Comparison of ENCODE assay signal across 1 cellular context in the genomic region with DNA sequence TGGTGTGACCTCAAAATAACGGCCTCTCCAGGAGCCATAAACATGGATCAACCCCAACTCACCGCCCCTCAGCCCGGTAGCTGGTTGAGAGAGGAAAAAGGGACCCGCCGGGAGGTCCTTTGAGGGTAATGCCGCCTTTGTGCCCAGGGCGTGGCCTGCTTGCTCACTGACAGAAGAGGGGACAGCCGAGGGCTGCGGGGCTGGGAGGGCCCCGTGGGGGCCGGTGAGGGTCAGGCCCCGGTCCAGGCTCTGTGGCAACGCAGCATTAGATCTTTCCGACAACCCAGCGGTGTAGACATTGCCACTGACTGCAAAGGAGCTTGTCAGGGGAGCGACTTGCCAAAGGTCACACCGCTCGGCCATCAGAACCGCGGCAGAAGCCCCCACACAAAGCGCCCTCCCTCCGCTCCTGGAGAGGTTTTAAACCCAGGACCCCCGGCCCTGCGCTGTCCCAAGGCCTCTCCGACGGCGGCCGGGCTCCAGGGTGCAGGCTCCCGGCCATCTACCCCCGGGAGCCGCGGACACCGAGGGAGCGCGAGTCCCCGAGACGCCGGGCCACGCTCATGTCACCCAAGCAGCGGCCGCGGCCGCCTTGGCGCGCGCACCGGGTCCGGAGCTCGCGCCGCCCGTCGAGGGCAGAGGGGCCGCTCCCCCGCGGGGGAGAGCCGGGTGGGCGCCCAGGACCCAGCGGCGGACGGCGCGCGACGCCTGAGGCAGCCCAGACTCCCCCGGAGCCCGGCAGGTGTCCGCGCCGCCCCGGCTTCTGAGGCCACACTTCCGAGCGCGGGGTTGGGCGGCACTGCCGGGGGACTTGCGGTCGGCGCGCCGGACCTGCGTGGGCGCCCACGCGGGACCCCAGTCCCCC.
TF ChIP-seq lines count a peak whose summit lies in the region.

No MANE protein-coding gene starts in this region.

TF ChIP-seq in HepG2, 621 proteins besides CTCF, POLR2A, EP300 and RAD21 (continued from another document and continues in another):
- no peak for TF ChIP-seq ZNF564 (CRISPR knock-in tag; IDR thresholded peaks at IDR 0.05)
- TF ChIP-seq ZFY (CRISPR knock-in tag; IDR thresholded peaks at IDR 0.05): peak; percentile 54
- peak; percentile 54; the same call in 1 of the 2 replicates for TF ChIP-seq SOX13 (IDR thresholded peaks at IDR 0.05)
- TF ChIP-seq SOX13 (CRISPR knock-in tag; conservative IDR thresholded peaks at IDR 0.05 in 1 of 2, IDR thresholded peaks at IDR 0.05 in 1 of 2): peak in 1 of 2 experiments; percentile 51; a peak in 2 of 4 replicates
- TF ChIP-seq ZFX (CRISPR knock-in tag; IDR thresholded peaks at IDR 0.05; ENCODE audit: low read depth): peak; percentile 61; the same call in 1 of the 2 replicates
- peak; percentile 59; the same call in 1 of the 2 replicates for TF ChIP-seq HNF4G (IDR thresholded peaks at IDR 0.05; ENCODE audit: borderline replicate concordance, low read depth, low read length)
- no peak for TF ChIP-seq HNF4G (CRISPR knock-in tag; IDR thresholded peaks at IDR 0.05; ENCODE audit: borderline replicate concordance, low read depth)
- TF ChIP-seq, protein P1, sequence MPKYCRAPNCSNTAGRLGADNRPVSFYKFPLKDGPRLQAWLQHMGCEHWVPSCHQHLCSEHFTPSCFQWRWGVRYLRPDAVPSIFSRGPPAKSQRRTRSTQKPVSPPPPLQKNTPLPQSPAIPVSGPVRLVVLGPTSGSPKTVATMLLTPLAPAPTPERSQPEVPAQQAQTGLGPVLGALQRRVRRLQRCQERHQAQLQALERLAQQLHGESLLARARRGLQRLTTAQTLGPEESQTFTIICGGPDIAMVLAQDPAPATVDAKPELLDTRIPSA (CRISPR knock-in tag; IDR thresholded peaks at IDR 0.05; ENCODE audit: borderline replicate concordance): no peak
- TF ChIP-seq, protein P2, sequence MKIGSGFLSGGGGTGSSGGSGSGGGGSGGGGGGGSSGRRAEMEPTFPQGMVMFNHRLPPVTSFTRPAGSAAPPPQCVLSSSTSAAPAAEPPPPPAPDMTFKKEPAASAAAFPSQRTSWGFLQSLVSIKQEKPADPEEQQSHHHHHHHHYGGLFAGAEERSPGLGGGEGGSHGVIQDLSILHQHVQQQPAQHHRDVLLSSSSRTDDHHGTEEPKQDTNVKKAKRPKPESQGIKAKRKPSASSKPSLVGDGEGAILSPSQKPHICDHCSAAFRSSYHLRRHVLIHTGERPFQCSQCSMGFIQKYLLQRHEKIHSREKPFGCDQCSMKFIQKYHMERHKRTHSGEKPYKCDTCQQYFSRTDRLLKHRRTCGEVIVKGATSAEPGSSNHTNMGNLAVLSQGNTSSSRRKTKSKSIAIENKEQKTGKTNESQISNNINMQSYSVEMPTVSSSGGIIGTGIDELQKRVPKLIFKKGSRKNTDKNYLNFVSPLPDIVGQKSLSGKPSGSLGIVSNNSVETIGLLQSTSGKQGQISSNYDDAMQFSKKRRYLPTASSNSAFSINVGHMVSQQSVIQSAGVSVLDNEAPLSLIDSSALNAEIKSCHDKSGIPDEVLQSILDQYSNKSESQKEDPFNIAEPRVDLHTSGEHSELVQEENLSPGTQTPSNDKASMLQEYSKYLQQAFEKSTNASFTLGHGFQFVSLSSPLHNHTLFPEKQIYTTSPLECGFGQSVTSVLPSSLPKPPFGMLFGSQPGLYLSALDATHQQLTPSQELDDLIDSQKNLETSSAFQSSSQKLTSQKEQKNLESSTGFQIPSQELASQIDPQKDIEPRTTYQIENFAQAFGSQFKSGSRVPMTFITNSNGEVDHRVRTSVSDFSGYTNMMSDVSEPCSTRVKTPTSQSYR (CRISPR knock-in tag; IDR thresholded peaks at IDR 0.05; ENCODE audit: borderline replicate concordance): peak; percentile 40; the same call in 1 of the 2 replicates
- TF ChIP-seq KMT2B (CRISPR knock-in tag; IDR thresholded peaks at IDR 0.05): no peak
- no peak for TF ChIP-seq PRDM15 (CRISPR knock-in tag; IDR thresholded peaks at IDR 0.05)
- TF ChIP-seq ZNF772 (CRISPR knock-in tag; IDR thresholded peaks at IDR 0.05): no peak
- no peak for TF ChIP-seq ZNF468 (CRISPR knock-in tag; IDR thresholded peaks at IDR 0.05)
- no peak for TF ChIP-seq ZNF577 (CRISPR knock-in tag; IDR thresholded peaks at IDR 0.05; ENCODE audit: borderline replicate concordance, low read depth)
- TF ChIP-seq ZBED4 (CRISPR knock-in tag; IDR thresholded peaks at IDR 0.05; ENCODE audit: borderline replicate concordance): no peak
- TF ChIP-seq ZMAT3 (CRISPR knock-in tag; conservative IDR thresholded peaks at IDR 0.05): no peak
- TF ChIP-seq ZBTB7B (CRISPR knock-in tag; IDR thresholded peaks at IDR 0.05): peak; percentile 80
- no peak for TF ChIP-seq ZNF589 (CRISPR knock-in tag; conservative IDR thresholded peaks at IDR 0.05)
- TF ChIP-seq ZNF430 (CRISPR knock-in tag; IDR thresholded peaks at IDR 0.05): peak; percentile 67; the same call in 1 of the 2 replicates
- TF ChIP-seq MYC (CRISPR knock-in tag; IDR thresholded peaks at IDR 0.05; ENCODE audit: borderline replicate concordance): peak; percentile 48; the same call in 1 of the 2 replicates
- TF ChIP-seq SIX1 (CRISPR knock-in tag; IDR thresholded peaks at IDR 0.05; ENCODE audit: borderline replicate concordance): no peak
- TF ChIP-seq, protein P3, sequence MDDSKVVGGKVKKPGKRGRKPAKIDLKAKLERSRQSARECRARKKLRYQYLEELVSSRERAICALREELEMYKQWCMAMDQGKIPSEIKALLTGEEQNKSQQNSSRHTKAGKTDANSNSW (CRISPR knock-in tag; IDR thresholded peaks at IDR 0.05; ENCODE audit: borderline replicate concordance): no peak
- TF ChIP-seq SSRP1 (CRISPR knock-in tag; IDR thresholded peaks at IDR 0.05): no peak
- no peak for TF ChIP-seq ZNF382 (CRISPR knock-in tag; IDR thresholded peaks at IDR 0.05; ENCODE audit: borderline replicate concordance)
- TF ChIP-seq ZNF230 (CRISPR knock-in tag; IDR thresholded peaks at IDR 0.05): no peak
- no peak for TF ChIP-seq REST (IDR thresholded peaks at IDR 0.05; ENCODE audit: borderline replicate concordance in 1 of 2, low read depth in 1 of 2, low read length in 2 of 2)
- no peak for TF ChIP-seq ZSCAN22 (CRISPR knock-in tag; IDR thresholded peaks at IDR 0.05)
- TF ChIP-seq POLR2AphosphoS5 (IDR thresholded peaks at IDR 0.05; ENCODE audit: low read depth, low read length): peak; percentile 54
- TF ChIP-seq ZNF569 (CRISPR knock-in tag; IDR thresholded peaks at IDR 0.05; ENCODE audit: borderline replicate concordance): no peak
- no peak for TF ChIP-seq ZNF10 (CRISPR knock-in tag; IDR thresholded peaks at IDR 0.05; ENCODE audit: borderline replicate concordance, low read depth)
- TF ChIP-seq PPARG (CRISPR knock-in tag; conservative IDR thresholded peaks at IDR 0.05): no peak
- TF ChIP-seq, protein P4, sequence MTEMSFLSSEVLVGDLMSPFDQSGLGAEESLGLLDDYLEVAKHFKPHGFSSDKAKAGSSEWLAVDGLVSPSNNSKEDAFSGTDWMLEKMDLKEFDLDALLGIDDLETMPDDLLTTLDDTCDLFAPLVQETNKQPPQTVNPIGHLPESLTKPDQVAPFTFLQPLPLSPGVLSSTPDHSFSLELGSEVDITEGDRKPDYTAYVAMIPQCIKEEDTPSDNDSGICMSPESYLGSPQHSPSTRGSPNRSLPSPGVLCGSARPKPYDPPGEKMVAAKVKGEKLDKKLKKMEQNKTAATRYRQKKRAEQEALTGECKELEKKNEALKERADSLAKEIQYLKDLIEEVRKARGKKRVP (CRISPR knock-in tag; IDR thresholded peaks at IDR 0.05): no peak
- TF ChIP-seq SIX4 (CRISPR knock-in tag; IDR thresholded peaks at IDR 0.05): no peak
- no peak for TF ChIP-seq LRRFIP1 (CRISPR knock-in tag; conservative IDR thresholded peaks at IDR 0.05)
- TF ChIP-seq CCAR2 (optimal IDR thresholded peaks at IDR 0.05; ENCODE audit: low read depth, low read length): no peak
- TF ChIP-seq PHF21A (CRISPR knock-in tag; IDR thresholded peaks at IDR 0.05): peak; percentile 65; the same call in 1 of the 2 replicates
